ENCODE assay signal across 14 cellular contexts in the genomic region with DNA sequence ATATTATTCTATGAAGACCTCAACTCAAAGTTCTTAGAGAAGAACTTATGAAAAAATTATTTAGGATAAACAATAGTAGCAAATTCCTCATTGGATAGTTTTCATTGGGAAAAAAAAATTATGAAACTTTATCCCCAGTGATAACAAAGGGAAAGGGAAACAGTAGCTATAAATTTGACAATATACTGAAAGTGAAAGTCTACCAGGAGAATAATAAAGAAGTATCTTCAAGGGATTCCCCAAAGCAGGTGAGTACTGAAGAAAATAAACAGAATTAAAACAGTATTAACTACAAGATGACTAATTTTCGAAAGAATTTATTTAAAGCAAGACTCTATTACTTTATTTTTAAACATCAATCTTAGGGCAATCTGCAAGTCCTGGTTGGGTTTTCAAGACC. TPM values are rescaled to one million over a fixed set of nuclear protein-coding genes. Genes with fewer than 3 reads are reported as not detected.
DNase-seq lines count a peak whose midpoint lies in the region; ATAC-seq, FAIRE-seq and TF ChIP-seq lines count a peak whose summit lies in the region.
"Had no signal": no experiment of that assay in that cellular context is flagged by ENCODE, and none has a peak within 500 bp of the region (broad histone marks: within the 10 kb centered on the region; RNA-seq: fewer than 3 reads in every experiment).

No MANE protein-coding gene starts in this region.

- no TSS peak for BruUV-seq in GM12878 (replicated peaks; lab: Mats Ljungman, UMichigan)
- BruUV-seq in HepG2 (replicated peaks; lab: Mats Ljungman, UMichigan), result no TSS peak

- H3K36me3 Mint-ChIP-seq in naive B cell, result peaks cover 7 to 17% of the 10 kb centered on the region in 2 donors

- peak overlapping the region in 1 of 6 donors; percentile 60 for H3K27ac Mint-ChIP-seq in naive B cell
- H3K27ac Mint-ChIP-seq: CD4-positive, alpha-beta T cell had no signal

- CTCF ChIA-PET in GM12878 (lab: Yijun Ruan, JAX) (interaction anchor here (1.0 to 3.7 kb wide), 6 partner anchors 11 to 115 kb away, joined by 3 to 21 read pairs (median 4); no protein-coding TSS in a partner anchor), HepG2 (lab: Yijun Ruan, JAX; ENCODE audit: low intra/inter-chr PET ratio, low total read pairs) (no interaction called here)

- peak; percentile 44 for ATAC-seq in HG02610 (IDR thresholded peaks at IDR 0.05; ENCODE audit: unreplicated experiment)
- peak; percentile 69 for ATAC-seq in GM12878
- ATAC-seq in naive B cell (ENCODE audit: low read depth in 2 of 2), result peak; percentile 57 to 58
- no peak for ATAC-seq in GM18909 (IDR thresholded peaks at IDR 0.05; ENCODE audit: poor library complexity, unreplicated experiment)
- ATAC-seq in HepG2, result no peak

- TF ChIP-seq CTCF in GM13976 (IDR thresholded peaks at IDR 0.05; ENCODE audit: borderline replicate concordance, control extremely low read depth, extremely low read depth, insufficient read depth, missing control alignments), result no peak
- TF ChIP-seq CTCF in GM12878 (IDR thresholded peaks at IDR 0.05 in 2 of 3, conservative IDR thresholded peaks at IDR 0.05 in 1 of 3; ENCODE audit: control insufficient read depth in 2 of 3, extremely low read depth in 1 of 3, insufficient read depth in 1 of 3, low read depth in 3 of 3, low read length in 3 of 3), result no peak
- TF ChIP-seq CTCF in HepG2 (CRISPR knock-in tag; IDR thresholded peaks at IDR 0.05), result no peak

- H3K79me2 ChIP-seq in GM12878 (ENCODE audit: control insufficient read depth, insufficient read depth, low read length), result no peaks in the 10 kb centered on the region
- H3K79me2 ChIP-seq in HepG2 (ENCODE audit: insufficient read depth, low read length), result no peaks in the 10 kb centered on the region

- FAIRE-seq in GM12878 (lab: Jason Lieb, UNC) (no peak), HepG2 (lab: Jason Lieb, UNC) (no peak)
- FAIRE-seq: GM19239 had no signal

- TF ChIP-seq POLR2A in GM12878 (IDR thresholded peaks at IDR 0.05; ENCODE audit: low read depth, low read length) (no peak), HepG2 (IDR thresholded peaks at IDR 0.05; ENCODE audit: insufficient read depth in 1 of 2, low read depth in 2 of 2, low read length in 2 of 2) (no peak)

- in situ Hi-C loops in GM13976 (cut with MboI; ENCODE audit: low sequenced_read_pairs, unreplicated experiment), result no loop called here
- in situ Hi-C loops in GM12878 (cut with MboI), result no loop called here
- in situ Hi-C loops in HepG2 (cut with HindIII; ENCODE audit: extremely low pct_ligation_motif_present, low pct_unique_long_range_greater_than_20kb), result no loop called here

- 0% methylated on average over 1 of the region's 1 CpG for WGBS in GM12878 (ENCODE audit: insufficient coverage, insufficient replicate concordance, low lambda C conversion rate, missing lambda C conversion rate)
- WGBS in HepG2 (ENCODE audit: low lambda C conversion rate), result 94% methylated on average over 1 of the region's 1 CpG

- no peaks in the 10 kb centered on the region for H4K20me1 ChIP-seq in GM12878 (ENCODE audit: control insufficient read depth, insufficient read depth)
- no peaks in the 10 kb centered on the region for H4K20me1 ChIP-seq in HepG2 (ENCODE audit: insufficient read depth, low read length)

- peaks cover 0 to 1% (median 0%) of the 10 kb centered on the region in 7 donors for H3K9me3 Mint-ChIP-seq in naive B cell
- H3K9me3 Mint-ChIP-seq: CD4-positive, alpha-beta T cell had no signal

- H3K4me3 ChIP-seq in GM12878 (no peak overlapping the region), HepG2 (replicated peaks in 1 of 3; ENCODE audit: insufficient read depth in 1 of 3, low read depth in 2 of 3, low read length in 3 of 3) (no peak overlapping the region)

- RAD21 ChIA-PET in GM12878 (lab: Charles Lee; ENCODE audit: unreplicated experiment), result interaction anchor here (0.6 to 2.1 kb wide), 8 partner anchors 10 to 115 kb away, joined by 3 to 12 read pairs (median 3); no protein-coding TSS in a partner anchor

- POLR2A ChIA-PET in GM12878 (lab: Charles Lee), result interaction anchor here (1.3 kb wide), 1 partner anchor 37 kb away, joined by 5 read pairs; no protein-coding TSS in a partner anchor
- POLR2A ChIA-PET in HepG2 (lab: Yijun Ruan, JAX), result no interaction called here

- no peaks in the 10 kb centered on the region; a peak in 2 of 4 replicates for H3K36me3 ChIP-seq in GM12878 (ENCODE audit: control insufficient read depth in 2 of 2, insufficient read depth in 2 of 2, low read length in 1 of 2)
- H3K36me3 ChIP-seq in HepG2 (replicated peaks in 1 of 2; ENCODE audit: control insufficient read depth in 1 of 2, insufficient read depth in 2 of 2, low read length in 2 of 2), result peaks cover 3 to 11% of the 10 kb centered on the region in 2 experiments; a peak in 3 of 5 replicates

- H3K27me3 Mint-ChIP-seq in naive B cell, result no peaks in the 10 kb centered on the region
- H3K27me3 Mint-ChIP-seq: CD4-positive, alpha-beta T cell had no signal

- H3K9me3 ChIP-seq in GM12878 (replicated peaks; ENCODE audit: control insufficient read depth, insufficient read depth, low read length) (no peaks in the 10 kb centered on the region; the same call in 1 of the 3 replicates), HepG2 (ENCODE audit: low read length) (no peaks in the 10 kb centered on the region)

- DNase-seq in GM13976 (ENCODE audit: low spot score), result peak; percentile 20
- DNase-seq in GM12878 (ENCODE audit: low read depth, low spot score), result no peak
- no peak for DNase-seq in naive B cell
- no peak for DNase-seq in HepG2 (ENCODE audit: low spot score)
- no peak for DNase-seq in HCEC 1CT
- DNase-seq in activated CD4-positive, CD25-positive, alpha-beta regulatory T cell (lab: John Stamatoyannopoulos, UW), result no peak
- DNase-seq: ACHN; C1 segment of cervical spinal cord; CD4-positive, alpha-beta T cell; DMS79 treated with DMSO at 0.1 percent for 48 hours; EL had no signal

- no peak for TF ChIP-seq RAD21 in GM12878 (IDR thresholded peaks at IDR 0.05; ENCODE audit: insufficient read depth, low read depth, low read length)
- no peak for TF ChIP-seq RAD21 in HepG2 (CRISPR knock-in tag; IDR thresholded peaks at IDR 0.05)

- H3K9ac ChIP-seq in GM12878 (ENCODE audit: control insufficient read depth, insufficient read depth, low read length), result no peak overlapping the region
- no peak overlapping the region for H3K9ac ChIP-seq in HepG2 (ENCODE audit: insufficient read depth, low read depth, low read length)

- TF ChIP-seq EP300 in GM12878 (IDR thresholded peaks at IDR 0.05; ENCODE audit: borderline replicate concordance in 1 of 2, control insufficient read depth in 1 of 2, low read depth in 2 of 2, low read length in 2 of 2) (no peak), HepG2 (IDR thresholded peaks at IDR 0.05; ENCODE audit: low read depth in 2 of 2, low read length in 2 of 2) (no peak), HepG2 (CRISPR knock-in tag; IDR thresholded peaks at IDR 0.05; ENCODE audit: borderline replicate concordance) (no peak)

- H3K4me2 ChIP-seq in GM12878 (ENCODE audit: control insufficient read depth, insufficient read depth) (no peak overlapping the region), HepG2 (ENCODE audit: low read depth, low read length) (no peak overlapping the region)

- no peak overlapping the region for H2AFZ ChIP-seq in GM12878 (ENCODE audit: control insufficient read depth, low read depth, low read length)
- no peak overlapping the region for H2AFZ ChIP-seq in HepG2 (ENCODE audit: low read length)

- peak overlapping the region in 1 of 8 donors; percentile 4 for H3K4me3 Mint-ChIP-seq in naive B cell
- H3K4me3 Mint-ChIP-seq: CD4-positive, alpha-beta T cell had no signal

- no peaks in the 10 kb centered on the region for H3K27me3 ChIP-seq in GM12878 (replicated peaks in 1 of 2; ENCODE audit: control insufficient read depth in 2 of 2, insufficient read depth in 2 of 2, low read length in 1 of 2)
- H3K27me3 ChIP-seq in HepG2 (ENCODE audit: control insufficient read depth in 1 of 2, insufficient read depth in 2 of 2, low read length in 2 of 2), result no peaks in the 10 kb centered on the region

- H3K4me1 ChIP-seq in GM12878 (ENCODE audit: control insufficient read depth, insufficient read depth, low read length) (no peaks in the 10 kb centered on the region), HepG2 (ENCODE audit: insufficient read depth, low read length) (no peaks in the 10 kb centered on the region)

- H3K27ac ChIP-seq in GM12878 (ENCODE audit: control insufficient read depth, insufficient read depth), result no peak overlapping the region
- H3K27ac ChIP-seq in HepG2 (ENCODE audit: extremely low read length, insufficient read depth, low read length), result no peak overlapping the region

- SMC1A ChIA-PET in GM12878 (lab: Charles Lee; ENCODE audit: uncharacterized antibody, unreplicated experiment), result interaction anchor here (0.8 to 3.9 kb wide), 16 partner anchors 10 to 117 kb away, joined by 3 to 23 read pairs (median 4); no protein-coding TSS in a partner anchor

- H3K4me1 Mint-ChIP-seq in naive B cell, result peaks cover 3 to 13% (median 7%) of the 10 kb centered on the region in 3 donors

- intact Hi-C loops in GM12878 (cut with micrococcal nuclease; ENCODE audit: unreplicated experiment) (no loop called here), HepG2 (cut with micrococcal nuclease; ENCODE audit: unreplicated experiment) (no loop called here)

RNA-seq across cellular contexts. Expression of a gene that starts 56.4 kb away (rescaled TPM):
- 193 and 206 TPM in 2 replicates for total RNA-seq in GM12878 (2013; cell fraction: nucleolus; rRNA removed)
- total RNA-seq in GM12878 (2014; rRNA removed) (34.3 and 34.6 TPM in 2 replicates), GM12878 (2014; rRNA removed; fragmentation: Illumina TruSeq; extraction: Trizol) (45.7 and 45.9 TPM in 2 replicates), GM12878 (2021) (36.9 and 39.3 TPM in 2 replicates), HepG2 (2016; rRNA removed; fragmentation: Illumina TruSeq; extraction: Trizol) (36.7 and 38.3 TPM in 2 replicates)
- polyA plus RNA-seq in GM12878 (2011; ENCODE audit: low read depth), result 20.0 TPM
- polyA plus RNA-seq in GM12878 (2011; rRNA removed) (59.3 and 76.2 TPM in 2 replicates), GM12878 (2014; fragmentation: Illumina TruSeq; extraction: Trizol) (43.9 and 44.3 TPM in 2 replicates), GM12878 (2014; fragmentation: Nextera tagmentation; extraction: Ambion mirVana) (10 to 100 TPM; 13.7 to 21.2 TPM), GM12878 (2014; rRNA removed) (28.8 and 31.5 TPM in 2 replicates), GM12878 (2016; fragmentation: Nextera tagmentation; extraction: Ambion mirVana) (10 to 100 TPM; 17.4 to 27.2 TPM), naive B cell (ENCODE audit: low read depth in 6 of 6) (10 to 100 TPM; 17.5 to 28.4 (median 21.7) TPM), HepG2 (2011; rRNA removed) (35.2 and 36.4 TPM in 2 replicates)
- 38.8 and 41.6 TPM in 2 replicates for polyA plus RNA-seq in GM12878 (2011; cell fraction: cytosol; rRNA removed)
- 59.0 and 62.9 TPM in 2 replicates for polyA plus RNA-seq in GM12878 (2011; cell fraction: nucleus; rRNA removed)
- 27.8 and 30.8 TPM in 2 replicates for polyA plus RNA-seq in GM12878 (2012)
- 82.7 and 88.1 TPM in 2 replicates for polyA minus RNA-seq in GM12878 (2011; rRNA and poly(A)+ RNA removed)
- polyA minus RNA-seq in GM12878 (2011; cell fraction: cytosol; rRNA and poly(A)+ RNA removed), result 28.3 and 51.9 TPM in 2 replicates
- 37.4 and 74.6 TPM in 2 replicates for polyA minus RNA-seq in GM12878 (2011; cell fraction: nucleus; rRNA and poly(A)+ RNA removed)
- 45.7 and 61.3 TPM in 2 replicates for total RNA-seq in HepG2 (2016; cell fraction: cytosol; rRNA removed; fragmentation: Illumina TruSeq; extraction: Trizol; ENCODE audit: low read depth)
- total RNA-seq in HepG2 (2016; cell fraction: insoluble cytoplasmic fraction; rRNA removed; fragmentation: Illumina TruSeq; extraction: Trizol), result 37.3 and 38.7 TPM in 2 replicates
- total RNA-seq in HepG2 (2016; cell fraction: membrane; rRNA removed; fragmentation: Illumina TruSeq; extraction: Trizol), result 33.6 and 33.7 TPM in 2 replicates
- 34.9 and 38.2 TPM in 2 replicates for total RNA-seq in HepG2 (2016; cell fraction: nucleus; rRNA removed; fragmentation: Illumina TruSeq; extraction: Trizol)
- 21.6 and 24.9 TPM in 2 replicates for polyA plus RNA-seq in HepG2 (2011; cell fraction: cytosol; rRNA removed)
- 28.2 and 29.2 TPM in 2 replicates for polyA plus RNA-seq in HepG2 (2011; cell fraction: nucleus; rRNA removed)
- polyA plus RNA-seq in HepG2 (2012), result 26.4 and 35.4 TPM in 2 replicates
- polyA plus RNA-seq in HepG2 (2016; cell fraction: cytosol; fragmentation: Illumina TruSeq; extraction: Trizol; ENCODE audit: low read depth), result 7.0 and 8.2 TPM in 2 replicates
- polyA plus RNA-seq in HepG2 (2016; cell fraction: insoluble cytoplasmic fraction; fragmentation: Illumina TruSeq; extraction: Trizol; ENCODE audit: low read depth), result 42.5 and 47.8 TPM in 2 replicates
- 24.4 and 27.4 TPM in 2 replicates for polyA plus RNA-seq in HepG2 (2016; cell fraction: membrane; fragmentation: Illumina TruSeq; extraction: Trizol; ENCODE audit: low read depth)
- polyA plus RNA-seq in HepG2 (2016; cell fraction: nucleus; fragmentation: Illumina TruSeq; extraction: Trizol; ENCODE audit: insufficient read depth, low read depth), result 43.8 and 46.7 TPM in 2 replicates
- 30.4 and 52.2 TPM in 2 replicates for polyA minus RNA-seq in HepG2 (2011; rRNA and poly(A)+ RNA removed; ENCODE audit: low replicate concordance)
- 23.2 and 35.8 TPM in 2 replicates for polyA minus RNA-seq in HepG2 (2011; cell fraction: cytosol; rRNA and poly(A)+ RNA removed)
- 70.3 and 84.2 TPM in 2 replicates for polyA minus RNA-seq in HepG2 (2011; cell fraction: nucleus; rRNA and poly(A)+ RNA removed)

Comparison
In these comparisons a context has a peak if more than half of its experiments do, and no peak if none do; other contexts are left out.
1. ATAC-seq: peak in HG02610 (single experiment), GM12878 (single experiment) and naive B cell (2 of 2); none in GM18909 (single experiment) and HepG2 (single experiment).